17 cellular contexts compared by ENCODE assay signal in the genomic region with DNA sequence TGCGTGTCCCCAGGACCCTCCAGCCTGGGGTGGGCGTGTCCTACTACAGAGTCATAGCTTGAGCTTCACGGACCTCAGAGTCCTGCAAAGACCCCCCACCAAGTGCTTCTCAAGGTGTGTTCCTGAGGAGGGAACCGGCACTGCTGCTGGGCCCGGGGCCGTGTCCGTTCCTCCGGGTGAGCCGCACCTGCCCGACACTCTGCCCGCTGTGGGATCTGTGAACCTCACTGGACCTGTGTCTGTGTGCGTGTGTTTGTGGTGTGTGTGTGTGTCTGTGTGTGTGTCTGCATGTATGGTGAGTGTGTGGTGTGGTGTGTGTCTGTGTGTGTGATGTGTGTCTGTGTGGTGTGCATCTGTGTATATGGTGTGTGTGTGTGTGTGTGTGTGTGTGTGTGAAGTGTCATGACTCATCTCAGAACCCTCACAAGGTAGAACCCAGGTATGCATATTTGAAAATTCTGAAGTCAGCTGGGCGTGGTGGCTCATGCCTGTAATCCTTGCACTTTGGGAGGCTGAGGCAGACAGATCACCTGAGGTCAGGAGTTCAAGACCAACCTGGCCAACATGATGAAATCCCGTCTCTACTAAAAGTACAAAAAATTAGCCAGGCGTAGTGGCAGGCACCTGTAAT. TPM values are rescaled to one million over a fixed set of nuclear protein-coding genes. Genes with fewer than 3 reads are reported as not detected.
DNase-seq lines count a peak whose midpoint lies in the region; ATAC-seq and TF ChIP-seq lines count a peak whose summit lies in the region.
"Had no signal": no experiment of that assay in that cellular context is flagged by ENCODE, and none has a peak within 500 bp of the region (broad histone marks: within the 10 kb centered on the region; RNA-seq: fewer than 3 reads in every experiment).

No MANE protein-coding gene starts in this region.

- no peak overlapping the region for H3K56ac ChIP-seq in H9 (ENCODE audit: insufficient read length, low read depth, low read length)

- H3K4me3 ChIP-seq in epithelial cell of esophagus (ENCODE audit: low read length), result no peak overlapping the region
- H3K4me3 ChIP-seq: HAP-1, MG63, PC-9 had no signal

- H4K5ac ChIP-seq in H9 (ENCODE audit: insufficient read length, low read depth, low read length), result no peak overlapping the region

- H3K9me3 ChIP-seq in H9 (ENCODE audit: control insufficient read depth, low read depth, low read length), result no peaks in the 10 kb centered on the region
- H3K9me3 ChIP-seq: BE2C, HAP-1, MG63 had no signal

- H3K27me3 Mint-ChIP-seq in H9 (ENCODE audit: low read depth) (no peaks in the 10 kb centered on the region; the same call in 1 of the 2 replicates), progenitor cell of endocrine pancreas (peaks cover 19% of the 10 kb centered on the region)

- TF ChIP-seq CTCF in H9 (conservative IDR thresholded peaks at IDR 0.05) (no peak), RWPE1 (conservative IDR thresholded peaks at IDR 0.05; ENCODE audit: low read depth) (no peak), epithelial cell of esophagus (IDR thresholded peaks at IDR 0.05; ENCODE audit: insufficient read depth, low read depth, low read length, missing control alignments) (no peak), progenitor cell of endocrine pancreas (IDR thresholded peaks at IDR 0.05; ENCODE audit: unreplicated experiment) (no peak)

- no peak overlapping the region for H2AFZ ChIP-seq in H9 (ENCODE audit: low read length)
- H2AFZ ChIP-seq: PC-9 had no signal

- no peaks in the 10 kb centered on the region for H3K4me1 ChIP-seq in H9 (ENCODE audit: insufficient read depth, low read length)
- H3K4me1 ChIP-seq: HAP-1 had no signal

- H4K20me1 ChIP-seq in H9 (ENCODE audit: control insufficient read depth, insufficient read depth, insufficient read length), result no peaks in the 10 kb centered on the region

- no peak overlapping the region for H3K27ac ChIP-seq in H9 (ENCODE audit: insufficient read length, low read depth, low read length)
- H3K27ac ChIP-seq in RWPE1, result peak overlapping the region; percentile 96; the same call in 1 of the 2 replicates
- H3K27ac ChIP-seq: PC-9 had no signal

- H3K4me1 Mint-ChIP-seq in H9 (peaks cover 3 to 15% of the 10 kb centered on the region in 2 experiments; a peak in 2 of 4 replicates), progenitor cell of endocrine pancreas (ENCODE audit: low read depth) (peaks cover 10% of the 10 kb centered on the region)

- no peak overlapping the region; the same call in 1 of the 2 replicates for H3K14ac ChIP-seq in H9 (ENCODE audit: insufficient read depth, low read length)

- H3K4me3 Mint-ChIP-seq in H9 (no peak overlapping the region; a peak in 1 of 5 replicates), progenitor cell of endocrine pancreas (ENCODE audit: low read depth) (no peak overlapping the region)

- ATAC-seq in GM18858 (IDR thresholded peaks at IDR 0.05; ENCODE audit: unreplicated experiment), result no peak
- no peak for ATAC-seq in GM21367 (IDR thresholded peaks at IDR 0.05; ENCODE audit: unreplicated experiment)

- no peak overlapping the region for H2BK5ac ChIP-seq in H9 (ENCODE audit: insufficient read length, low read length)

- CTCF ChIA-PET in RWPE1 (lab: Yijun Ruan, JAX), result interaction anchor here (0.6 to 0.7 kb wide), 2 partner anchors 33 to 105 kb away, joined by 4 to 7 read pairs; no protein-coding TSS in a partner anchor

- no peak overlapping the region for H2BK15ac ChIP-seq in H9 (ENCODE audit: low read depth, low read length)

- H2BK120ac ChIP-seq in H9 (ENCODE audit: low read depth, low read length, poor library complexity, severe bottlenecking), result no peak overlapping the region

- H4K91ac ChIP-seq in H9 (ENCODE audit: insufficient read length, low read depth, low read length), result no peak overlapping the region

- DNase-seq in H9, result no peak
- DNase-seq in RWPE1 (ENCODE audit: low spot score), result peak; percentile 50
- DNase-seq in epithelial cell of esophagus (ENCODE audit: low read depth), result peak; percentile 20
- no peak for DNase-seq in progenitor cell of endocrine pancreas (ENCODE audit: low spot score, unreplicated experiment)
- DNase-seq in NCI-H524 treated with DMSO at 0.1 percent for 48 hours (lab: John Stamatoyannopoulos, UW), result no peak
- DNase-seq: BE2C, KG1, MG63, NCI-H1092 treated with DMSO at 0.1 percent for 48 hours, NCI-H1694, NCI-H2107, NCI-H345, NCI-H69, PC-9 had no signal

- H3K27ac Mint-ChIP-seq in H9 (peak overlapping the region in 1 of 3 experiments; percentile 68; a peak in 2 of 7 replicates), progenitor cell of endocrine pancreas (peak overlapping the region; percentile 46)

- no peak overlapping the region for H2BK20ac ChIP-seq in H9 (ENCODE audit: low read depth, low read length, poor library complexity, severe bottlenecking)

- H3K9me3 Mint-ChIP-seq in H9 (no peaks in the 10 kb centered on the region), progenitor cell of endocrine pancreas (ENCODE audit: low read depth) (no peaks in the 10 kb centered on the region)

- no peak overlapping the region for H3K9ac ChIP-seq in H9 (ENCODE audit: extremely low read depth, insufficient read length, low read length)

- H3K18ac ChIP-seq in H9 (ENCODE audit: insufficient read length, low read depth, low read length), result peak overlapping the region; percentile 44

- H3K36me3 Mint-ChIP-seq in H9 (ENCODE audit: insufficient read depth in 1 of 3, low read depth in 3 of 3), result no peaks in the 10 kb centered on the region; a peak in 1 of 7 replicates
- H3K36me3 Mint-ChIP-seq in progenitor cell of endocrine pancreas (ENCODE audit: insufficient read depth), result no peaks in the 10 kb centered on the region

- no peaks in the 10 kb centered on the region for H3K79me2 ChIP-seq in H9 (ENCODE audit: insufficient read depth, low read length)

- no peaks in the 10 kb centered on the region for H3K27me3 ChIP-seq in H9 (ENCODE audit: insufficient read depth, low read length)
- H3K27me3 ChIP-seq: BE2C, MG63 had no signal

- WGBS in H9 (ENCODE audit: extremely low coverage, insufficient read length, low lambda C conversion rate), result no CpG with 5 or more reads among the region's 15 CpGs

- H3K4ac ChIP-seq in H9 (ENCODE audit: low read depth, low read length), result no peak overlapping the region

- H3K23me2 ChIP-seq in H9 (ENCODE audit: insufficient read length, low read depth, low read length, poor library complexity, severe bottlenecking), result no peaks in the 10 kb centered on the region

- no peak overlapping the region for H4K8ac ChIP-seq in H9 (replicated peaks; ENCODE audit: insufficient read length, low read depth, low read length)

- H3K79me1 ChIP-seq in H9 (ENCODE audit: insufficient read depth, low read depth, low read length, poor library complexity, severe bottlenecking), result no peaks in the 10 kb centered on the region

- no peak overlapping the region for H3K23ac ChIP-seq in H9 (ENCODE audit: insufficient read length, low read depth, low read length)

- H2AK5ac ChIP-seq in H9 (ENCODE audit: insufficient read length, low read length), result no peak overlapping the region

- POLR2A ChIA-PET in RWPE1 (lab: Yijun Ruan, JAX; ENCODE audit: low non-redundant PET), result no interaction called here

- H3K4me2 ChIP-seq in H9 (ENCODE audit: insufficient read depth, insufficient read length, low read length), result no peak overlapping the region
- H3K4me2 ChIP-seq: PC-9 had no signal

- H2BK12ac ChIP-seq in H9 (ENCODE audit: insufficient read length, low read depth, low read length), result no peak overlapping the region

- no peak overlapping the region for H3T11ph ChIP-seq in H9 (ENCODE audit: low read length)

RNA-seq across cellular contexts. Expression of a gene that starts 40.9 kb away (rescaled TPM):
- total RNA-seq in H9 (2021) (29.9 and 30.1 TPM in 2 replicates), progenitor cell of endocrine pancreas (58.4 and 64.8 TPM in 2 replicates)

Comparison
In these comparisons a context has a peak if more than half of its experiments do, and no peak if none do; other contexts are left out.
1. DNase-seq: peak in RWPE1 (single experiment) and epithelial cell of esophagus (single experiment); none in H9 (single experiment), progenitor cell of endocrine pancreas (single experiment) and NCI-H524 treated with DMSO at 0.1 percent for 48 hours (single experiment).